ENCODE assay signal across 1 cellular context in the genomic region with DNA sequence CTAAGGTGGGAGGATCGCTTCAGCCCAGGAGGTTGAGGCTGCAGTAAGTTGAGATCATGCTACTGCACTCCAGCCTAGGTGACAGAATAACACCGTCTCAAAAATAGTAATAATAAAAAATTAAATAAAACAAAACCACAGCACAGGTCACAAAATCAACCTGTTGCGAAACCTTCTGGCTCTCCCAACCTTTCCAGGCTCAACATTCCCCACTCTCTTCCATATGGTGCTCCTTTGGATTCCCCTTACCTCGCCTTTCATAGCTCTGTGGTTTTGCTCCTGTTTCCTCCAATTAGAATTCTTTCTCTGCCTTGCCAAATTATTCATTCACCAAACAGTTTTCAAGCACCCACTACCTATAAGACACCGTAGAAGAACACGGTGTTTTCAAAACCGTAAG.
TF ChIP-seq lines count a peak whose summit lies in the region.

No MANE protein-coding gene starts in this region.

TF ChIP-seq in IMR-90, 13 proteins besides CTCF, POLR2A, EP300 and RAD21:
- TF ChIP-seq FOS (IDR thresholded peaks at IDR 0.05; ENCODE audit: low read depth, low read length) (no peak), CEBPB (IDR thresholded peaks at IDR 0.05; ENCODE audit: low read depth, low read length) (peak; percentile 70)
- TF ChIP-seq, protein P1, sequence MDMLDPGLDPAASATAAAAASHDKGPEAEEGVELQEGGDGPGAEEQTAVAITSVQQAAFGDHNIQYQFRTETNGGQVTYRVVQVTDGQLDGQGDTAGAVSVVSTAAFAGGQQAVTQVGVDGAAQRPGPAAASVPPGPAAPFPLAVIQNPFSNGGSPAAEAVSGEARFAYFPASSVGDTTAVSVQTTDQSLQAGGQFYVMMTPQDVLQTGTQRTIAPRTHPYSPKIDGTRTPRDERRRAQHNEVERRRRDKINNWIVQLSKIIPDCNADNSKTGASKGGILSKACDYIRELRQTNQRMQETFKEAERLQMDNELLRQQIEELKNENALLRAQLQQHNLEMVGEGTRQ (IDR thresholded peaks at IDR 0.05; ENCODE audit: low read depth, low read length) = no peak
